Comparison of ENCODE assay signal across 8 cellular contexts in genomic region chr6:84227434-84228197, GRCh38. TPM values are rescaled to one million over a fixed set of nuclear protein-coding genes. Genes with fewer than 3 reads are reported as not detected.
DNase-seq lines count a peak whose midpoint lies in the region; ATAC-seq, FAIRE-seq and TF ChIP-seq lines count a peak whose summit lies in the region.

CEP162 (minus strand) TSS chr6:84227643; CDS start chr6:84226393, 1,250 bp downstream.

- H3K36me3 ChIP-seq in kidney (ENCODE audit: control insufficient read depth in 1 of 2, insufficient read depth in 2 of 2, low read length in 2 of 2) = no peaks in the 10 kb centered on the region

- H3K9me3 ChIP-seq in kidney (ENCODE audit: control insufficient read depth in 1 of 2, low read length in 2 of 2) = no peaks in the 10 kb centered on the region

- ATAC-seq in GM18909 (IDR thresholded peaks at IDR 0.05; ENCODE audit: poor library complexity, unreplicated experiment) (peak; percentile 99), HG03175 (IDR thresholded peaks at IDR 0.05; ENCODE audit: unreplicated experiment) (peak; percentile 97)

- H3K4me1 ChIP-seq in kidney (ENCODE audit: control insufficient read depth in 1 of 2, insufficient read depth in 1 of 2, low read depth in 1 of 2, low read length in 2 of 2) = peaks cover 0 to 2% of the 10 kb centered on the region in 2 donors

- intact Hi-C loops in kidney (cut with DNase I) = loop anchor here (10.0 kb wide), 2 partner anchors 343 to 613 kb away; no protein-coding TSS in a partner anchor

- DNase-seq in AG09309 (ENCODE audit: low read depth) (peak; percentile 35), NCI-H2227 treated with DMSO at 0.1 percent for 48 hours (lab: John Stamatoyannopoulos, UW) (peak; percentile 98), cerebellar cortex (ENCODE audit: low spot score) (peak; percentile 96), kidney (peak; percentile 97)
- peak; percentile 68 to 83 (median 74) for DNase-seq in activated CD4-positive, CD25-positive, alpha-beta regulatory T cell (lab: John Stamatoyannopoulos, UW)
- DNase-seq in stimulated activated CD4-positive, alpha-beta T cell treated with anti-CD3 and anti-CD28 coated beads, Interleukin-15, amount 100 ng/mL, for 24 hours = peak; percentile 93

- H3K4me3 ChIP-seq in AG09309 (ENCODE audit: control insufficient read depth, low read depth, low read length) (peak within 1 kb of the TSS; percentile 99), kidney (ENCODE audit: low read length in 2 of 2) (peak within 1 kb of the TSS; percentile 90 to 100)

- FAIRE-seq in kidney (lab: Jason Lieb, UNC) = no peak

- peak within 1 kb of the TSS; percentile 63 to 81 for H3K9ac ChIP-seq in kidney (ENCODE audit: low read length in 2 of 2)

- TF ChIP-seq CTCF in AG09309 (IDR thresholded peaks at IDR 0.05; ENCODE audit: control insufficient read depth, insufficient read depth, low read depth, low read length, missing control alignments) = peak; percentile 69
- TF ChIP-seq CTCF in kidney (IDR thresholded peaks at IDR 0.05; ENCODE audit: borderline replicate concordance, extremely low read depth, insufficient read depth) = peak; percentile 49

- peak within 1 kb of the TSS; percentile 85 to 95 for H3K27ac ChIP-seq in kidney (ENCODE audit: low read depth in 2 of 2, low read length in 2 of 2)

RNA-seq across cellular contexts. Expression of gene CEP162, which starts in this region (rescaled TPM):
- 14.6 TPM for total RNA-seq in kidney
- 4.6 TPM for polyA plus RNA-seq in kidney (ENCODE audit: insufficient read depth, low read depth, low replicate concordance)

Comparison
In these comparisons a context has a peak if more than half of its experiments do, and no peak if none do; other contexts are left out.
1. Peak in every context shown above with its lines: DNase-seq, ATAC-seq, H3K4me3 ChIP-seq and H3K27ac ChIP-seq.
2. DNase-seq: peak in every context shown above with its lines; median percentile 98 in NCI-H2227 treated with DMSO at 0.1 percent for 48 hours; 97 in kidney; 96 in cerebellar cortex; 93 in stimulated activated CD4-positive, alpha-beta T cell treated with anti-CD3 and anti-CD28 coated beads, Interleukin-15, amount 100 ng/mL, for 24 hours; 74 in activated CD4-positive, CD25-positive, alpha-beta regulatory T cell; 35 in AG09309.